ENCODE assay signal across 2 cellular contexts in genomic region chr9:134678671-134679443, GRCh38.
A peak's percentile ranks its signal among the peaks of the same experiment; 100 is the strongest.
TF ChIP-seq lines count a peak whose summit lies in the region.

No MANE protein-coding gene starts in this region.

TF ChIP-seq in IMR-90, 13 proteins besides CTCF, POLR2A, EP300 and RAD21:
- TF ChIP-seq BHLHE40 (IDR thresholded peaks at IDR 0.05; ENCODE audit: low read depth, low read length) (no peak), CEBPB (IDR thresholded peaks at IDR 0.05; ENCODE audit: low read depth, low read length) (no peak), MAZ (IDR thresholded peaks at IDR 0.05; ENCODE audit: borderline replicate concordance, low read depth, low read length) (no peak)
- TF ChIP-seq, protein P1, sequence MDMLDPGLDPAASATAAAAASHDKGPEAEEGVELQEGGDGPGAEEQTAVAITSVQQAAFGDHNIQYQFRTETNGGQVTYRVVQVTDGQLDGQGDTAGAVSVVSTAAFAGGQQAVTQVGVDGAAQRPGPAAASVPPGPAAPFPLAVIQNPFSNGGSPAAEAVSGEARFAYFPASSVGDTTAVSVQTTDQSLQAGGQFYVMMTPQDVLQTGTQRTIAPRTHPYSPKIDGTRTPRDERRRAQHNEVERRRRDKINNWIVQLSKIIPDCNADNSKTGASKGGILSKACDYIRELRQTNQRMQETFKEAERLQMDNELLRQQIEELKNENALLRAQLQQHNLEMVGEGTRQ (IDR thresholded peaks at IDR 0.05; ENCODE audit: low read depth, low read length) = peak; percentile 37; the same call in 1 of the 2 replicates

TF ChIP-seq in K562, 482 proteins besides CTCF, POLR2A, EP300 and RAD21:
- TF ChIP-seq, protein P2, sequence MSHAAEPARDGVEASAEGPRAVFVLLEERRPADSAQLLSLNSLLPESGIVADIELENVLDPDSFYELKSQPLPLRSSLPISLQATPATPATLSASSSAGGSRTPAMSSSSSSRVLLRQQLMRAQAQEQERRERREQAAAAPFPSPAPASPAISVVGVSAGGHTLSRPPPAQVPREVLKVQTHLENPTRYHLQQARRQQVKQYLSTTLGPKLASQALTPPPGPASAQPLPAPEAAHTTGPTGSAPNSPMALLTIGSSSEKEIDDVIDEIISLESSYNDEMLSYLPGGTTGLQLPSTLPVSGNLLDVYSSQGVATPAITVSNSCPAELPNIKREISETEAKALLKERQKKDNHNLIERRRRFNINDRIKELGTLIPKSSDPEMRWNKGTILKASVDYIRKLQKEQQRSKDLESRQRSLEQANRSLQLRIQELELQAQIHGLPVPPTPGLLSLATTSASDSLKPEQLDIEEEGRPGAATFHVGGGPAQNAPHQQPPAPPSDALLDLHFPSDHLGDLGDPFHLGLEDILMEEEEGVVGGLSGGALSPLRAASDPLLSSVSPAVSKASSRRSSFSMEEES (CRISPR knock-in tag; IDR thresholded peaks at IDR 0.05) = peak; percentile 48
- no peak for TF ChIP-seq ZZZ3 (IDR thresholded peaks at IDR 0.05)
- TF ChIP-seq, protein P3, sequence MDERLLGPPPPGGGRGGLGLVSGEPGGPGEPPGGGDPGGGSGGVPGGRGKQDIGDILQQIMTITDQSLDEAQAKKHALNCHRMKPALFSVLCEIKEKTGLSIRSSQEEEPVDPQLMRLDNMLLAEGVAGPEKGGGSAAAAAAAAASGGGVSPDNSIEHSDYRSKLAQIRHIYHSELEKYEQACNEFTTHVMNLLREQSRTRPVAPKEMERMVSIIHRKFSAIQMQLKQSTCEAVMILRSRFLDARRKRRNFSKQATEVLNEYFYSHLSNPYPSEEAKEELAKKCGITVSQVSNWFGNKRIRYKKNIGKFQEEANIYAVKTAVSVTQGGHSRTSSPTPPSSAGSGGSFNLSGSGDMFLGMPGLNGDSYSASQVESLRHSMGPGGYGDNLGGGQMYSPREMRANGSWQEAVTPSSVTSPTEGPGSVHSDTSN (CRISPR knock-in tag; IDR thresholded peaks at IDR 0.05; ENCODE audit: low read depth) = no peak
- TF ChIP-seq, protein P3 (tag; conservative IDR thresholded peaks at IDR 0.05; ENCODE audit: low read depth) = no peak
- peak; percentile 50; the same call in 1 of the 2 replicates for TF ChIP-seq RAD51 (IDR thresholded peaks at IDR 0.05; ENCODE audit: borderline replicate concordance, low read depth)
- TF ChIP-seq, protein P1 (CRISPR knock-in tag; IDR thresholded peaks at IDR 0.05) = 0 out of 2 replicates have a peak, but pooled peaks have one; percentile 19
